Comparison of ENCODE assay signal across 10 cellular contexts in genomic region chr18:44594779-44595467, GRCh38.
DNase-seq lines count a peak whose midpoint lies in the region; ATAC-seq and TF ChIP-seq lines count a peak whose summit lies in the region.
"Had no signal": no experiment of that assay in that cellular context is flagged by ENCODE, and none has a peak within 500 bp of the region (broad histone marks: within the 10 kb centered on the region; RNA-seq: fewer than 3 reads in every experiment).

No MANE protein-coding gene starts in this region.

- peak overlapping the region; percentile 43 to 68 (median 59) for H3K27ac ChIP-seq in gastroesophageal sphincter
- H3K27ac ChIP-seq: WERI-Rb-1 had no signal

- H3K9me3 ChIP-seq in gastroesophageal sphincter: no peaks in the 10 kb centered on the region

- peak; percentile 66 for ATAC-seq in gastroesophageal sphincter
- ATAC-seq in HG03378 (IDR thresholded peaks at IDR 0.05; ENCODE audit: unreplicated experiment): no peak

- WGBS in gastroesophageal sphincter (ENCODE audit: low coverage in 1 of 2), 2 donors: 20 to 29% methylated on average over 1 to 3 of the region's 3 CpGs

- H3K4me1 ChIP-seq in gastroesophageal sphincter: peaks cover 23 to 74% (median 35%) of the 10 kb centered on the region in 3 donors

- H3K27me3 ChIP-seq in gastroesophageal sphincter: no peaks in the 10 kb centered on the region

- TF ChIP-seq EP300 in gastroesophageal sphincter (IDR thresholded peaks at IDR 0.05): no peak

- TF ChIP-seq CTCF in HFF-Myc (IDR thresholded peaks at IDR 0.05; ENCODE audit: low read depth, low read length, missing control alignments): no peak
- no peak for TF ChIP-seq CTCF in gastroesophageal sphincter (IDR thresholded peaks at IDR 0.05)

- DNase-seq in HFF-Myc (ENCODE audit: extremely low read depth, low read depth) (peak; percentile 40), amniotic epithelial cell (ENCODE audit: low read depth) (peak; percentile 70), renal cortical epithelial cell (ENCODE audit: low read depth) (peak; percentile 76), UCSD-AML1 (lab: John Stamatoyannopoulos, UW; ENCODE audit: unreplicated experiment) (no peak), epidermal melanocyte (ENCODE audit: insufficient read length, low spot score) (no peak), OCI-M1 (lab: John Stamatoyannopoulos, UW) (no peak)
- DNase-seq: RPMI8226, WERI-Rb-1 had no signal

- no peak overlapping the region for H3K4me3 ChIP-seq in HFF-Myc (replicated peaks; ENCODE audit: low read depth, low read length)
- H3K4me3 ChIP-seq in gastroesophageal sphincter: no peak overlapping the region

- no peak for TF ChIP-seq POLR2A in gastroesophageal sphincter (IDR thresholded peaks at IDR 0.05)

- no peaks in the 10 kb centered on the region for H3K36me3 ChIP-seq in gastroesophageal sphincter
- H3K36me3 ChIP-seq: WERI-Rb-1 had no signal

Comparison
In these comparisons a context has a peak if more than half of its experiments do, and no peak if none do; other contexts are left out.
1. DNase-seq: peak in HFF-Myc (single experiment), amniotic epithelial cell (single experiment) and renal cortical epithelial cell (single experiment); none in UCSD-AML1 (single experiment), epidermal melanocyte (single experiment) and OCI-M1 (single experiment).